In the genomic region with DNA sequence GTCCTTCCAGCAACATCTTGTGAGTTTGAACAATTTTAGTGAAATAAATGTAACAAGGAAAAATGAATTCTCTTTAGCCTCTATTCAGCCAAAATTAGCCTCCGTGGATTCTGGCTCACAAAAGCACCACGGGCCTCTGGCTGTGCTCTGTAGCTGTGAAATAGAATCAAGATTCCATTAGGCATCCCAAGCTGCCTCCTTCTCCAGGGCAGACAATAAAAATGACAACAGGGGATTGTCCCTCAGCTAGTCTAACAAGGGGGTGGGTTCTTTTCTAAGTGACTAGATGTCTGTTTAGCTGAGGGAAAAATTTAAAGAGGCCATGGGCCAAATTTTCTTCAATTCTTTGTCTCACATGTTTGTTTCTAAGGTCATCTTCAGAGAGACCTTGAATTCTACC, we compare ENCODE assay signal across 22 cellular contexts.
"Had no signal": no experiment of that assay in that cellular context is flagged by ENCODE, and none has a peak within 500 bp of the region (broad histone marks: within the 10 kb centered on the region; RNA-seq: fewer than 3 reads in every experiment).

No MANE protein-coding gene starts in this region.

- H3K9me3 Mint-ChIP-seq: natural killer cell treated with Interleukin-12 subunit alpha and Interleukin-12 subunit beta and Interleukin-15 and Interleukin-18, amount 100 ng/mL, for 72 hours had no signal

- H3K36me3 ChIP-seq: esophagus squamous epithelium, gastroesophageal sphincter, right atrium auricular region, stomach, thoracic aorta, transverse colon had no signal

- H3K4me1 ChIP-seq: esophagus squamous epithelium, gastroesophageal sphincter, right atrium auricular region, stomach, transverse colon had no signal

- H3K4me3 ChIP-seq: esophagus squamous epithelium, gastroesophageal sphincter, hepatocyte, lung, right atrium auricular region, stomach, thoracic aorta, transverse colon had no signal

- H3K27me3 ChIP-seq: esophagus squamous epithelium, gastroesophageal sphincter, hepatocyte, right atrium auricular region, stomach, transverse colon had no signal

- H3K36me3 Mint-ChIP-seq: natural killer cell treated with Interleukin-12 subunit alpha and Interleukin-12 subunit beta and Interleukin-15 and Interleukin-18, amount 100 ng/mL, for 72 hours had no signal

- H2AFZ ChIP-seq: hepatocyte had no signal

- H3K27ac ChIP-seq: esophagus squamous epithelium, gastroesophageal sphincter, hepatocyte, right atrium auricular region, stomach, thoracic aorta, transverse colon had no signal

- H3K79me2 ChIP-seq: hepatocyte had no signal

- H3K9me3 ChIP-seq: esophagus squamous epithelium, gastroesophageal sphincter, right atrium auricular region, stomach, thoracic aorta, transverse colon had no signal

- H3K4me2 ChIP-seq: hepatocyte had no signal

- H3K27me3 Mint-ChIP-seq: effector memory CD8-positive, alpha-beta T cell; natural killer cell treated with Interleukin-12 subunit alpha and Interleukin-12 subunit beta and Interleukin-15 and Interleukin-18, amount 100 ng/mL, for 72 hours had no signal

- DNase-seq: cortex of kidney; effector memory CD8-positive, alpha-beta T cell; esophagus squamous epithelium; foreskin fibroblast; kidney; left cardiac atrium; left ventricle myocardium superior; mesenchymal stem cell; midbrain; posterior cingulate gyrus; small intestine; stimulated activated CD4-positive, alpha-beta T cell treated with anti-CD3 and anti-CD28 coated beads, Interleukin-12 subunit alpha, Interleukin-12 subunit beta, amount 100 ng/mL, for 4 hours; stimulated activated naive CD4-positive, alpha-beta T cell; stomach; substantia nigra; transverse colon had no signal

- H3K27ac Mint-ChIP-seq: effector memory CD8-positive, alpha-beta T cell; natural killer cell treated with Interleukin-12 subunit alpha and Interleukin-12 subunit beta and Interleukin-15 and Interleukin-18, amount 100 ng/mL, for 72 hours had no signal

- ATAC-seq: effector memory CD8-positive, alpha-beta T cell; gastroesophageal sphincter; left ventricle myocardium superior; natural killer cell treated with Interleukin-12 subunit alpha and Interleukin-12 subunit beta and Interleukin-15 and Interleukin-18, amount 100 ng/mL, for 72 hours had no signal

- H3K4me3 Mint-ChIP-seq: effector memory CD8-positive, alpha-beta T cell; natural killer cell treated with Interleukin-12 subunit alpha and Interleukin-12 subunit beta and Interleukin-15 and Interleukin-18, amount 100 ng/mL, for 72 hours had no signal
